Comparison of ENCODE assay signal across 30 cellular contexts in genomic region chr12:88571543-88571942, GRCh38. TPM values are rescaled to one million over a fixed set of nuclear protein-coding genes. Genes with fewer than 3 reads are reported as not detected.
A peak's percentile ranks its signal among the peaks of the same experiment; 100 is the strongest.
DNase-seq lines count a peak whose midpoint lies in the region; ATAC-seq and TF ChIP-seq lines count a peak whose summit lies in the region.
"Had no signal": no experiment of that assay in that cellular context is flagged by ENCODE, and none has a peak within 500 bp of the region (broad histone marks: within the 10 kb centered on the region; RNA-seq: fewer than 3 reads in every experiment).

No MANE protein-coding gene starts in this region.

- no peaks in the 10 kb centered on the region for H3K36me3 Mint-ChIP-seq in brain
- H3K36me3 Mint-ChIP-seq: activated naive CD4-positive, alpha-beta T cell treated with anti-CD3 and anti-CD28 coated beads, Interleukin-2, amount 50 U/mL, for 24 hours; neural progenitor cell had no signal

- DNase-seq in AG08395 (ENCODE audit: low spot score) (peak; percentile 37), GM23248 (peak; percentile 59), left lobe of liver (ENCODE audit: low spot score) (no peak), NCI-H2227 treated with DMSO at 0.1 percent for 48 hours (lab: John Stamatoyannopoulos, UW) (no peak), NCI-H510A treated with DMSO at 0.1 percent for 48 hours (lab: John Stamatoyannopoulos, UW) (no peak)
- DNase-seq in activated naive CD4-positive, alpha-beta T cell (lab: John Stamatoyannopoulos, UW): no peak
- DNase-seq: activated CD4-positive, alpha-beta memory T cell treated with anti-CD3 and anti-CD28 coated beads, Interleukin-2, amount 10 ng/mL, durations not matched to agents 7 days and 5 days; activated CD4-positive, alpha-beta T cell treated with anti-CD3 and anti-CD28 coated beads for 1 hour; activated CD8-positive, alpha-beta memory T cell treated with anti-CD3 and anti-CD28 coated beads, Interleukin-2, amount 50 U/mL, for 4 hours; amygdala; COR-L47; effector CD4-positive, alpha-beta T cell; head of caudate nucleus; IMR-90; islet precursor cell; left ventricle myocardium superior; NCI-H526; Peyer's patch; SHP77; stimulated activated CD4-positive, alpha-beta T cell treated with anti-CD3 and anti-CD28 coated beads, Interleukin-1b, Interleukin-23, amount 100 ng/mL, for 48 hours; uterus had no signal

- peaks cover 89% of the 10 kb centered on the region for H3K4me1 ChIP-seq in GM23248 (ENCODE audit: insufficient read depth)
- H3K4me1 ChIP-seq: neural progenitor cell, parathyroid adenoma had no signal

- H4K20me1 ChIP-seq in GM23248 (ENCODE audit: insufficient read depth): no peaks in the 10 kb centered on the region

- H3K27me3 Mint-ChIP-seq in brain: peaks cover 4% of the 10 kb centered on the region
- H3K27me3 Mint-ChIP-seq: stimulated activated naive CD8-positive, alpha-beta T cell treated with anti-CD3 and anti-CD28 coated beads, Interleukin-15, Interleukin-2, amounts not matched to agents 100 ng/mL and 50 ng/mL, for 24 hours had no signal

- H2AFZ ChIP-seq in GM23248: no peak overlapping the region
- H2AFZ ChIP-seq: neural progenitor cell, parathyroid adenoma had no signal

- no peak overlapping the region for H3K4me3 ChIP-seq in GM23248
- H3K4me3 ChIP-seq: neural progenitor cell, Peyer's patch, smooth muscle cell, thoracic aorta, uterus had no signal

- H3K27ac ChIP-seq in GM23248: no peak overlapping the region
- H3K27ac ChIP-seq: C4-2B, neural progenitor cell, parathyroid adenoma, Peyer's patch, thoracic aorta had no signal

- H3K9me2 ChIP-seq in GM23248 (ENCODE audit: insufficient read depth): no peaks in the 10 kb centered on the region

- peak overlapping the region in 2 of 5 experiments; percentile 66 to 71 for H3K27ac Mint-ChIP-seq in brain
- H3K27ac Mint-ChIP-seq: activated CD4-positive, alpha-beta memory T cell treated with anti-CD3 and anti-CD28 coated beads, Interleukin-2, amount 10 ng/mL, durations not matched to agents 7 days and 5 days; activated naive CD4-positive, alpha-beta T cell treated with anti-CD3 and anti-CD28 coated beads, Interleukin-2, amount 50 U/mL, for 24 hours; activated T-helper 1 cell treated with anti-CD3 and anti-CD28 coated beads, Interleukin-12 subunit alpha, Interleukin-12 subunit beta, Interleukin-2, Interleukin-4 antibody, amounts not matched to agents 30 ng/mL and 10 ng/mL and 1 ng/mL, durations not matched to agents 14 hours and 24 hours and 36 hours; neural progenitor cell; stimulated activated naive CD8-positive, alpha-beta T cell treated with anti-CD3 and anti-CD28 coated beads, Interleukin-15, Interleukin-2, amounts not matched to agents 100 ng/mL and 50 ng/mL, for 24 hours had no signal

- H3F3A ChIP-seq in GM23248 (ENCODE audit: insufficient read depth): peaks cover 54% of the 10 kb centered on the region

- H3K27me3 ChIP-seq in GM23248 (replicated peaks; ENCODE audit: insufficient read depth): no peaks in the 10 kb centered on the region
- H3K27me3 ChIP-seq: Peyer's patch, uterus had no signal

- no peaks in the 10 kb centered on the region for H3K36me3 ChIP-seq in GM23248 (ENCODE audit: low read depth)
- H3K36me3 ChIP-seq: neural progenitor cell, Peyer's patch, thoracic aorta, uterus had no signal

- peak overlapping the region; percentile 34 for H3K4me2 ChIP-seq in GM23248 (ENCODE audit: unreplicated experiment)
- H3K4me2 ChIP-seq: neural progenitor cell, smooth muscle cell had no signal

- no peaks in the 10 kb centered on the region for H3K9me3 ChIP-seq in GM23248 (ENCODE audit: low read depth)
- H3K9me3 ChIP-seq: Peyer's patch, thoracic aorta, uterus had no signal

- no peak for TF ChIP-seq CTCF in brain (conservative IDR thresholded peaks at IDR 0.05)

- peak; percentile 71 for ATAC-seq in left lobe of liver
- ATAC-seq: left ventricle myocardium superior had no signal

- H3K4me3 Mint-ChIP-seq in brain: peak overlapping the region in 3 of 5 experiments; percentile 15 to 63 (median 46)
- H3K4me3 Mint-ChIP-seq: activated CD4-positive, alpha-beta memory T cell treated with anti-CD3 and anti-CD28 coated beads, Interleukin-2, amount 10 ng/mL, durations not matched to agents 7 days and 5 days; activated naive CD4-positive, alpha-beta T cell treated with anti-CD3 and anti-CD28 coated beads, Interleukin-2, amount 50 U/mL, for 24 hours; activated T-helper 1 cell treated with anti-CD3 and anti-CD28 coated beads, Interleukin-12 subunit alpha, Interleukin-12 subunit beta, Interleukin-2, Interleukin-4 antibody, amounts not matched to agents 30 ng/mL and 10 ng/mL and 1 ng/mL, durations not matched to agents 14 hours and 24 hours and 36 hours; neural progenitor cell; stimulated activated naive CD8-positive, alpha-beta T cell treated with anti-CD3 and anti-CD28 coated beads, Interleukin-15, Interleukin-2, amounts not matched to agents 100 ng/mL and 50 ng/mL, for 24 hours had no signal

- no peaks in the 10 kb centered on the region for H3K9me3 Mint-ChIP-seq in brain
- H3K9me3 Mint-ChIP-seq: activated CD4-positive, alpha-beta memory T cell treated with anti-CD3 and anti-CD28 coated beads, Interleukin-2, amount 10 ng/mL, durations not matched to agents 7 days and 5 days; activated naive CD4-positive, alpha-beta T cell treated with anti-CD3 and anti-CD28 coated beads, Interleukin-2, amount 50 U/mL, for 24 hours; activated T-helper 1 cell treated with anti-CD3 and anti-CD28 coated beads, Interleukin-12 subunit alpha, Interleukin-12 subunit beta, Interleukin-2, Interleukin-4 antibody, amounts not matched to agents 30 ng/mL and 10 ng/mL and 1 ng/mL, durations not matched to agents 14 hours and 24 hours and 36 hours; neural progenitor cell; stimulated activated naive CD8-positive, alpha-beta T cell treated with anti-CD3 and anti-CD28 coated beads, Interleukin-15, Interleukin-2, amounts not matched to agents 100 ng/mL and 50 ng/mL, for 24 hours had no signal

- WGBS in GM23248 (ENCODE audit: low coverage in 1 of 2, low lambda C conversion rate in 2 of 2, missing lambda C conversion rate in 2 of 2), 2 experiments: 30 to 41% methylated on average over 1 of the region's 1 CpG

- peaks cover 68% of the 10 kb centered on the region for H3K4me1 Mint-ChIP-seq in brain
- H3K4me1 Mint-ChIP-seq: activated CD4-positive, alpha-beta memory T cell treated with anti-CD3 and anti-CD28 coated beads, Interleukin-2, amount 10 ng/mL, durations not matched to agents 7 days and 5 days; activated naive CD4-positive, alpha-beta T cell treated with anti-CD3 and anti-CD28 coated beads, Interleukin-2, amount 50 U/mL, for 24 hours had no signal

- in situ Hi-C loops in GM23248 (cut with MboI): loop anchor here (10.0 kb wide), 1 partner anchor 417 kb away; no protein-coding TSS in a partner anchor

- H3K79me2 ChIP-seq in GM23248 (ENCODE audit: insufficient read depth): peaks cover 100% of the 10 kb centered on the region
- H3K79me2 ChIP-seq: parathyroid adenoma had no signal

- no peak overlapping the region for H3K9ac ChIP-seq in GM23248
- H3K9ac ChIP-seq: neural progenitor cell, parathyroid adenoma had no signal

RNA-seq across cellular contexts. Expression of gene KITLG, which starts 8.7 kb away (rescaled TPM):
- 98.4 and 146 TPM in 2 replicates for total RNA-seq in GM23248 (2014; rRNA removed; shearing (Covaris generic))
- 33.8 and 34.8 TPM in 2 replicates for polyA plus RNA-seq in GM23248 (2016; fragmentation: Nextera tagmentation; extraction: Ambion mirVana)
- 21.0 TPM for polyA plus RNA-seq in brain (ENCODE audit: insufficient read depth, low read depth, low replicate concordance)
- total RNA-seq in left lobe of liver: 1.4 TPM
- total RNA-seq: activated CD4-positive, alpha-beta memory T cell treated with anti-CD3 and anti-CD28 coated beads, Interleukin-2, amount 10 ng/mL, durations not matched to agents 7 days and 5 days; activated T-helper 1 cell treated with anti-CD3 and anti-CD28 coated beads, Interleukin-12 subunit alpha, Interleukin-12 subunit beta, Interleukin-2, Interleukin-4 antibody, amounts not matched to agents 30 ng/mL and 10 ng/mL and 1 ng/mL, durations not matched to agents 14 hours and 24 hours and 36 hours had no signal

Comparison
In these comparisons a context has a peak if more than half of its experiments do, and no peak if none do; other contexts are left out.
1. DNase-seq: peak in AG08395 (single experiment) and GM23248 (single experiment); none in left lobe of liver (single experiment), NCI-H2227 treated with DMSO at 0.1 percent for 48 hours (single experiment), activated naive CD4-positive, alpha-beta T cell (0 of 4) and NCI-H510A treated with DMSO at 0.1 percent for 48 hours (single experiment).
2. RNA of gene KITLG, which starts 8.7 kb away (total RNA-seq): 98.4 to 146 TPM in GM23248; 1.4 TPM in left lobe of liver (single experiment); every median in the first group is over 10 times any median in the second.